ENCODE assay signal across 16 cellular contexts in the genomic region with DNA sequence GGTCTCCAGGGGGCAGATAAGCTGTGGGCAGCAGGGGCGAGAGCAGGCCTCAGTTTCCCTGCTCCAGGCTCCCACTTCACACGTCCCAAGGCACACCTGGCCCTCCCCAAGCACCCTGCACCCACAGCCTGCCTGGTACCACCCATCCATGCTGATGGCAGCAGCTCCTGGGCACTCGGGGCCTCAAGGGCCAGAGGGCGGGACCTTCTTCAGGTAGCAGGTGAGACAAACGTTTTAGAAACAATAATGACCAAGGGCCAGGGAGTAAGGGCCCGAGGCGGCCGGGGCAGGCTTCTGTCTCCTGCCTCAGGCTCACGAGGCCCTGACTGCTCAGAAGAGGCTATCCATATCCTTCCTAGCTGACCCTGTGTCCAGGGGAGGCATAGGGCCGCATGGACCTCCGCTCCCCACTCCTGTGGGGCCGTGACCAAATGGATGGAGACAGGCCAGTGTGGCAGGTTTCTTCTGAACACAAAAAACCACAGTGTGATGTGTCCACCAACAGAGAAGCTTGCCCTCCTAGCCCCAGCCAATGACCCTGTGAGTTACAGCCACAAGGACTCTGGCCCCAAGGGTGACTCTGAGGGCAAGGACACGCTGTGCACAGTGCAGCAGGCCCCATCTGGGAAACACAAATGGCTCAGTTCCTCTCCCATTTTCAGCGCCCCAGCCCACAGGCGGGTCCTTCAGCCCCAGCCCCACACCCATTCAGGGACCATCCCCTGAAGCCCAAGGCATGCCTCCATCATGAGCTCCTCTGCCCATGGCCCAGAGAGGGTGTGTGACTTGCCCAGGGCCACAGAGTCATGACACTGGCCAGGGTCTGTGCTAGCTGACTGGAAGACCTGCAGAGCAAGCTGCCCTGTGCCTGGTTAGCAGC. TPM values are rescaled to one million over a fixed set of nuclear protein-coding genes. Genes with fewer than 3 reads are reported as not detected.
DNase-seq lines count a peak whose midpoint lies in the region; ATAC-seq, FAIRE-seq and TF ChIP-seq lines count a peak whose summit lies in the region.
"Had no signal": no experiment of that assay in that cellular context is flagged by ENCODE, and none has a peak within 500 bp of the region (broad histone marks: within the 10 kb centered on the region; RNA-seq: fewer than 3 reads in every experiment).

No MANE protein-coding gene starts in this region.

- TF ChIP-seq CTCF in adrenal gland (IDR thresholded peaks at IDR 0.05) (no peak), kidney (IDR thresholded peaks at IDR 0.05; ENCODE audit: borderline replicate concordance, extremely low read depth, insufficient read depth) (no peak)

- FAIRE-seq in kidney (lab: Jason Lieb, UNC): no peak
- FAIRE-seq: colon, K562 had no signal

- peaks cover 0 to 3% of the 10 kb centered on the region in 2 donors for H3K36me3 ChIP-seq in adrenal gland (replicated peaks in 1 of 2)
- peaks cover 2 to 4% of the 10 kb centered on the region in 2 donors for H3K36me3 ChIP-seq in kidney (ENCODE audit: control insufficient read depth in 1 of 2, insufficient read depth in 2 of 2, low read length in 2 of 2)

- TF ChIP-seq POLR2A in adrenal gland (IDR thresholded peaks at IDR 0.05): no peak

- H3K9ac ChIP-seq in kidney (ENCODE audit: low read length in 2 of 2): no peak overlapping the region
- H3K9ac ChIP-seq: GM23248 had no signal

- DNase-seq in MV-4-11 (lab: John Stamatoyannopoulos, UW): peak; percentile 65
- peak in 5 of 7 donors; percentile 56 to 64 (median 61) for DNase-seq in adrenal gland
- peak; percentile 64 for DNase-seq in kidney
- DNase-seq in sciatic nerve (ENCODE audit: low spot score): peak; percentile 41
- no peak for DNase-seq in foreskin melanocyte
- DNase-seq: activated CD4-positive, CD25-positive, alpha-beta regulatory T cell; activated CD8-positive, alpha-beta memory T cell treated with anti-CD3 and anti-CD28 coated beads for 24 hours; CD8-positive, alpha-beta T cell; GDM1; GM23248; PC-9 had no signal

- H3K4me1 ChIP-seq in adrenal gland (replicated peaks in 1 of 2) (peaks cover 13 to 23% of the 10 kb centered on the region in 2 donors), kidney (ENCODE audit: control insufficient read depth in 1 of 2, insufficient read depth in 1 of 2, low read depth in 1 of 2, low read length in 2 of 2) (peaks cover 3 to 10% of the 10 kb centered on the region in 2 donors)
- H3K4me1 ChIP-seq: tibial artery had no signal

- H3K9me3 ChIP-seq in adrenal gland (replicated peaks in 1 of 3) (no peaks in the 10 kb centered on the region), kidney (ENCODE audit: control insufficient read depth in 1 of 2, low read length in 2 of 2) (no peaks in the 10 kb centered on the region)

- no peaks in the 10 kb centered on the region for H3K27me3 ChIP-seq in adrenal gland
- H3K27me3 ChIP-seq: tibial artery had no signal

- no peak overlapping the region for H3K4me3 ChIP-seq in adrenal gland
- no peak overlapping the region for H3K4me3 ChIP-seq in kidney (ENCODE audit: low read length in 2 of 2)
- H3K4me3 ChIP-seq: GM23248, K562, PC-9, tibial artery had no signal

- intact Hi-C loops in adrenal gland (cut with DNase I): no loop called here
- intact Hi-C loops in kidney (cut with DNase I): no loop called here
- intact Hi-C loops in sciatic nerve (cut with DNase I): no loop called here

- WGBS in adrenal gland, 4 donors: 63 to 73% (median 71%) methylated on average over 3 to 15 of the region's 15 CpGs

- H3K27ac ChIP-seq in adrenal gland (peak overlapping the region in 2 of 5 donors; percentile 10 to 65), kidney (ENCODE audit: low read depth in 2 of 2, low read length in 2 of 2) (no peak overlapping the region)
- H3K27ac ChIP-seq: GM23248, PC-9, tibial artery had no signal

- no peak for ATAC-seq in sciatic nerve
- no peak for ATAC-seq in esophagus mucosa
- ATAC-seq in GM18858 (IDR thresholded peaks at IDR 0.05; ENCODE audit: unreplicated experiment): no peak
- ATAC-seq: CD8-positive, alpha-beta T cell; K562 had no signal

RNA-seq across cellular contexts. Expression of gene HS6ST1, which starts 48.1 kb away (rescaled TPM):
- total RNA-seq in adrenal gland (100 to 1,000 TPM in 6 of 8 donors, 10 to 100 TPM in 2; 74.5 to 262 (median 149) TPM), kidney (73.9 TPM), sciatic nerve (27.2 TPM), esophagus mucosa (30.8 TPM)
- polyA plus RNA-seq in adrenal gland (10 to 100 TPM; 20.5 to 40.0 (median 35.1) TPM), kidney (ENCODE audit: insufficient read depth, low read depth, low replicate concordance) (49.6 TPM)
